ENCODE assay signal across 12 cellular contexts in the genomic region with DNA sequence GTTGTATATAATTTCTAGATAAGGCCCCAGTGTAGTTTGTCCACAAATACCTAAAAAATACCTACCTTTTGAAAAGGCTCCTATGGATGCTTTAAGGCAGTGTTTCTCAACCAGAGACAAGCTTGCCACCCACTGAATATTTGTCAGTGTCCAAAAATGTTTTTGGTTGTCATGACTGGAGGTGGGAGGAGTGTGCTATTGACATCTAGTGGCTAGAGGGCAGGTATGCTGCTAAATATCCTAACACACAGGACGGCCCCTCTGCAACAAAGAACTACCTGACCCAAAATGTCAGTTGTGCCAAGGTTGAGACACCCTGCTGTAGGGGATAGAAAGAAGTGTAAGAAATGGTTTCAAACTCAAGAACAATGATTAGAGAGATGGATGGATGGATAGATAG. TPM values are rescaled to one million over a fixed set of nuclear protein-coding genes. Genes with fewer than 3 reads are reported as not detected.
DNase-seq lines count a peak whose midpoint lies in the region; ATAC-seq, FAIRE-seq and TF ChIP-seq lines count a peak whose summit lies in the region.
"Not testable (repeated sequence)": the region's sequence is repeated elsewhere in the genome, so short reads cannot be mapped to it uniquely, and the experiment has no call there.
"Had no signal": no experiment of that assay in that cellular context is flagged by ENCODE, and none has a peak within 500 bp of the region (broad histone marks: within the 10 kb centered on the region; RNA-seq: fewer than 3 reads in every experiment).

No MANE protein-coding gene starts in this region.

- H3K4me2 ChIP-seq in H1 (ENCODE audit: insufficient read depth in 1 of 2, low read depth in 2 of 2, low read length in 2 of 2); keratinocyte (ENCODE audit: control insufficient read depth, extremely low read depth, insufficient read depth, low read depth, low read length); neural progenitor cell: not testable (repeated sequence)

- not testable (repeated sequence) for H2BK12ac ChIP-seq in H1 (ENCODE audit: low read depth, low read length)

- H3K27ac ChIP-seq in A673 (ENCODE audit: low read depth, low read length, poor library complexity, severe bottlenecking); RWPE2 (ENCODE audit: poor library complexity, severe bottlenecking); H1 (ENCODE audit: low read depth, low read length); keratinocyte (ENCODE audit: control insufficient read depth, insufficient read depth, low read length); neural progenitor cell: not testable (repeated sequence)

- TF ChIP-seq RAD21 in H1 (IDR thresholded peaks at IDR 0.05 in 1 of 2, conservative IDR thresholded peaks at IDR 0.05 in 1 of 2; ENCODE audit: low read depth in 2 of 2, low read length in 2 of 2): 0 out of 4 replicates have a peak, but pooled peaks of 1 of the 2 experiments have one; percentile 26

- not testable (repeated sequence) for H3K79me1 ChIP-seq in H1 (ENCODE audit: low read depth, low read length)

- WGBS in H1 (ENCODE audit: extremely low coverage in 1 of 2, insufficient coverage in 1 of 2, insufficient read length in 1 of 2, insufficient replicate concordance in 2 of 2, low coverage in 1 of 2, low lambda C conversion rate in 2 of 2, missing lambda C conversion rate in 1 of 2), 2 experiments: 100% methylated on average over 1 of the region's 1 CpG; no CpG with 5 or more reads in 1 of the 2 experiments

- H3K4me3 ChIP-seq in A673 (ENCODE audit: low read depth, low read length, poor library complexity, severe bottlenecking); RWPE2 (ENCODE audit: severe bottlenecking); H1 (ENCODE audit: extremely low read depth in 1 of 4, insufficient read depth in 2 of 4, low read depth in 3 of 4, low read length in 4 of 4); keratinocyte (ENCODE audit: control insufficient read depth in 2 of 3, extremely low read depth in 1 of 3, insufficient read depth in 2 of 3, low read depth in 1 of 3, low read length in 3 of 3); neural progenitor cell: not testable (repeated sequence)

- H3K27me3 ChIP-seq in A673 (replicated peaks; ENCODE audit: insufficient read depth, low read depth, low read length, poor library complexity); RWPE2 (ENCODE audit: insufficient read depth, poor library complexity, severe bottlenecking); H1 (replicated peaks in 1 of 4; ENCODE audit: control insufficient read depth in 3 of 4, extremely low read depth in 1 of 4, insufficient read depth in 3 of 4, low read length in 3 of 4); keratinocyte (ENCODE audit: control insufficient read depth, extremely low read depth, insufficient read depth, low read length); neural progenitor cell: not testable (repeated sequence)

- not testable (repeated sequence) for TF ChIP-seq CTCF in A673 (conservative IDR thresholded peaks at IDR 0.05; ENCODE audit: low read depth, low read length); RWPE2 (IDR thresholded peaks at IDR 0.05; ENCODE audit: poor library complexity, severe bottlenecking); H1 (IDR thresholded peaks at IDR 0.05; ENCODE audit: control extremely low read depth in 1 of 3, insufficient read depth in 1 of 3, low read depth in 1 of 3, low read length in 3 of 3); keratinocyte (optimal IDR thresholded peaks at IDR 0.05 in 1 of 3, IDR thresholded peaks at IDR 0.05 in 1 of 3, conservative IDR thresholded peaks at IDR 0.05 in 1 of 3; ENCODE audit: extremely low read depth in 1 of 3, insufficient read depth in 2 of 3, low read length in 3 of 3)
- TF ChIP-seq CTCF in GM12873 (IDR thresholded peaks at IDR 0.05; ENCODE audit: insufficient read depth, low read depth, low read length, missing control alignments) (peak; percentile 11), neural progenitor cell (IDR thresholded peaks at IDR 0.05) (peak; percentile 25)

- not testable (repeated sequence) for H2BK120ac ChIP-seq in H1 (replicated peaks; ENCODE audit: low read depth, low read length)

- not testable (repeated sequence) for DNase-seq in A673 (ENCODE audit: low spot score); RWPE2 (ENCODE audit: low spot score); activated naive CD4-positive, alpha-beta T cell treated with anti-CD3 and anti-CD28 coated beads, Interleukin-2, amount 50 U/mL, for 72 hours (ENCODE audit: low spot score in 2 of 2); H1 (ENCODE audit: low read depth in 1 of 2, low spot score in 2 of 2); keratinocyte (ENCODE audit: low read depth, low spot score); neural progenitor cell (ENCODE audit: low spot score)

- not testable (repeated sequence) for H3K4ac ChIP-seq in H1 (replicated peaks; ENCODE audit: insufficient read length, low read depth, low read length)

- not testable (repeated sequence) for H3K14ac ChIP-seq in H1 (ENCODE audit: insufficient read length)

- H3K27me3 Mint-ChIP-seq in neural progenitor cell (ENCODE audit: insufficient read depth, low read depth): not testable (repeated sequence)

- H3K79me2 ChIP-seq in H1 (ENCODE audit: control insufficient read depth in 1 of 2, insufficient read depth in 2 of 2, low read length in 2 of 2); keratinocyte (ENCODE audit: control insufficient read depth, insufficient read depth, low read length): not testable (repeated sequence)
- H3K79me2 ChIP-seq in neural progenitor cell (ENCODE audit: low read depth): peaks cover 27% of the 10 kb centered on the region

- not testable (repeated sequence) for H2BK20ac ChIP-seq in H1 (ENCODE audit: low read length)

- not testable (repeated sequence) for H3K9ac ChIP-seq in H1 (replicated peaks in 1 of 4; ENCODE audit: extremely low read depth in 1 of 4, low read depth in 3 of 4, low read length in 3 of 4); keratinocyte (ENCODE audit: control insufficient read depth, extremely low read depth, insufficient read depth, low read length); neural progenitor cell

- TSS peak; percentile 6 for BruUV-seq in A673 (replicated peaks; lab: Mats Ljungman, UMichigan)

- H3K23ac ChIP-seq in H1 (ENCODE audit: insufficient read length): not testable (repeated sequence)

- POLR2A ChIA-PET in A673 (lab: Charles Lee; ENCODE audit: low non-redundant PET); H1 (lab: Charles Lee; ENCODE audit: partially characterized antibody): not testable (repeated sequence)

- TF ChIP-seq EP300 in H1 (IDR thresholded peaks at IDR 0.05; ENCODE audit: borderline replicate concordance in 1 of 2, low read depth in 2 of 2, low read length in 2 of 2): not testable (repeated sequence)

- intact Hi-C loops in A673 (cut with micrococcal nuclease; ENCODE audit: unreplicated experiment): not testable (repeated sequence)

- H3K36me3 ChIP-seq in A673 (ENCODE audit: insufficient read depth, low read length, poor library complexity, severe bottlenecking); keratinocyte (ENCODE audit: control insufficient read depth in 2 of 2, extremely low read depth in 1 of 2, insufficient read depth in 2 of 2, low read length in 2 of 2); neural progenitor cell: not testable (repeated sequence)
- H3K36me3 ChIP-seq in RWPE2 (ENCODE audit: low read depth) (0 out of 2 replicates have a peak, but pooled peaks cover 12% of the 10 kb centered on the region), H1 (ENCODE audit: control insufficient read depth in 2 of 4, insufficient read depth in 4 of 4, low read length in 3 of 4) (peaks cover 0 to 13% (median 3%) of the 10 kb centered on the region in 4 experiments; a peak in 2 of 8 replicates)

- peak; percentile 53 for ATAC-seq in HG02610 (IDR thresholded peaks at IDR 0.05; ENCODE audit: unreplicated experiment)
- peak; percentile 73 for ATAC-seq in RWPE2 (ENCODE audit: low read depth)
- ATAC-seq in activated naive CD4-positive, alpha-beta T cell treated with anti-CD3 and anti-CD28 coated beads, Interleukin-2, amount 50 U/mL, for 72 hours: peak; percentile 55 to 59

- not testable (repeated sequence) for H3F3A ChIP-seq in neural progenitor cell (ENCODE audit: low read depth)

- not testable (repeated sequence) for H4K8ac ChIP-seq in H1 (ENCODE audit: extremely low read depth, insufficient read depth, low read length)

- H3K9me1 ChIP-seq in keratinocyte (ENCODE audit: control insufficient read depth, extremely low read depth, insufficient read depth, low read length): not testable (repeated sequence)

- not testable (repeated sequence) for H4K91ac ChIP-seq in H1 (replicated peaks; ENCODE audit: insufficient read length, low read length)

- CTCF ChIA-PET in A673 (lab: Charles Lee); H1 (lab: Charles Lee; ENCODE audit: partially characterized antibody): not testable (repeated sequence)

- not testable (repeated sequence) for H3K9me3 Mint-ChIP-seq in activated naive CD4-positive, alpha-beta T cell treated with anti-CD3 and anti-CD28 coated beads, Interleukin-2, amount 50 U/mL, for 72 hours; neural progenitor cell

- H2BK15ac ChIP-seq in H1 (ENCODE audit: low read length): not testable (repeated sequence)

- H3K36me3 Mint-ChIP-seq in activated naive CD4-positive, alpha-beta T cell treated with anti-CD3 and anti-CD28 coated beads, Interleukin-2, amount 50 U/mL, for 72 hours; neural progenitor cell: not testable (repeated sequence)

- H3K4me3 Mint-ChIP-seq in neural progenitor cell: not testable (repeated sequence)

- not testable (repeated sequence) for H3K4me1 Mint-ChIP-seq in neural progenitor cell

- H4K5ac ChIP-seq in H1 (ENCODE audit: insufficient read length, low read depth, low read length): not testable (repeated sequence)

- not testable (repeated sequence) for H3K18ac ChIP-seq in H1 (ENCODE audit: extremely low read depth, low read length)

- dilution Hi-C loops in keratinocyte (cut with MboI; ENCODE audit: extremely low pct_ligation_motif_present, low sequenced_read_pairs): not testable (repeated sequence)

- H4K20me1 ChIP-seq in H1 (replicated peaks in 1 of 2; ENCODE audit: control insufficient read depth in 1 of 2, insufficient read depth in 2 of 2, low read length in 2 of 2); keratinocyte (ENCODE audit: control insufficient read depth, extremely low read depth, insufficient read depth, low read length); neural progenitor cell (ENCODE audit: low read depth): not testable (repeated sequence)

- H3K23me2 ChIP-seq in H1 (ENCODE audit: low read depth, low read length): not testable (repeated sequence)

- not testable (repeated sequence) for H2AK5ac ChIP-seq in H1 (ENCODE audit: low read depth, low read length)

- FAIRE-seq in H1 (lab: Jason Lieb, UNC): peak; percentile 88
- FAIRE-seq in keratinocyte (lab: Jason Lieb, UNC): peak; percentile 96

- H3K9me3 ChIP-seq in A673 (ENCODE audit: low read depth, low read length, poor library complexity, severe bottlenecking); RWPE2 (ENCODE audit: severe bottlenecking); H1 (ENCODE audit: insufficient read depth in 2 of 2, low read depth in 1 of 2, low read length in 1 of 2); keratinocyte (ENCODE audit: control insufficient read depth, low read depth, low read length); neural progenitor cell (ENCODE audit: low read depth): not testable (repeated sequence)

- not testable (repeated sequence) for H3K56ac ChIP-seq in H1 (replicated peaks; ENCODE audit: insufficient read length, low read depth, low read length)

- not testable (repeated sequence) for H3K4me1 ChIP-seq in A673 (ENCODE audit: insufficient read depth, low read length, poor library complexity, severe bottlenecking); RWPE2 (ENCODE audit: insufficient read depth, poor library complexity, severe bottlenecking); H1 (replicated peaks in 1 of 4; ENCODE audit: control insufficient read depth in 3 of 4, insufficient read depth in 4 of 4, low read length in 3 of 4); keratinocyte (ENCODE audit: control insufficient read depth, extremely low read depth, insufficient read depth, low read length); neural progenitor cell

- TF ChIP-seq POLR2A in H1 (IDR thresholded peaks at IDR 0.05; ENCODE audit: control extremely low read depth in 1 of 2, low read depth in 2 of 2, low read length in 2 of 2): not testable (repeated sequence)

- H3K27ac Mint-ChIP-seq in activated naive CD4-positive, alpha-beta T cell treated with anti-CD3 and anti-CD28 coated beads, Interleukin-2, amount 50 U/mL, for 72 hours; neural progenitor cell: not testable (repeated sequence)

- H2BK5ac ChIP-seq in H1 (ENCODE audit: low read depth, low read length): not testable (repeated sequence)

- not testable (repeated sequence) for H2AFZ ChIP-seq in H1 (ENCODE audit: low read length); keratinocyte (ENCODE audit: control insufficient read depth, low read length); neural progenitor cell (replicated peaks)

RNA-seq across cellular contexts. Expression of a gene that starts 10.4 kb away (rescaled TPM):
- total RNA-seq in A673 (2021) (26.5 and 31.6 TPM in 2 replicates), neural progenitor cell (ENCODE audit: low replicate concordance) (33.0 and 49.6 TPM in 2 replicates)
- total RNA-seq in activated naive CD4-positive, alpha-beta T cell treated with anti-CD3 and anti-CD28 coated beads, Interleukin-2, amount 50 U/mL, for 72 hours: 10 to 100 TPM; 23.4 to 27.3 TPM
- 21.1 and 22.7 TPM in 2 replicates for total RNA-seq in H1 (2021; fragmentation: NEBNext Ultra II Directional; extraction: Animal tissue kit (Norgen Biotek cat#: 25700))
- polyA plus RNA-seq in H1 (2011; rRNA removed) (5.5 and 11.5 TPM in 2 replicates), keratinocyte (35.7 to 76.5 TPM (median 53.0 TPM) in 3 replicates)
- polyA plus RNA-seq in H1 (2011; cell fraction: cytosol; rRNA removed): 18.3 TPM
- 1.8 TPM for polyA plus RNA-seq in H1 (2011; cell fraction: nucleus; rRNA removed)
- polyA plus RNA-seq in H1 (2012, experiment 1 of 2): 20.6 to 27.3 TPM (median 23.4 TPM) in 4 replicates
- polyA plus RNA-seq in H1 (2012, experiment 2 of 2): 3.5 TPM
- 13.6 TPM for polyA plus RNA-seq in H1 (2013, experiment 1 of 2)
- 16.2 TPM for polyA plus RNA-seq in H1 (2013, experiment 2 of 2)
- 14.9 and 18.2 TPM in 2 replicates for polyA minus RNA-seq in H1 (2011; rRNA and poly(A)+ RNA removed)
- polyA minus RNA-seq in H1 (2011; cell fraction: cytosol; rRNA and poly(A)+ RNA removed): 12.1 TPM
- polyA minus RNA-seq in H1 (2011; cell fraction: nucleus; rRNA and poly(A)+ RNA removed): 14.5 TPM
- 34.5 TPM for polyA plus RNA-seq in keratinocyte (2011; ENCODE audit: low read depth)
- polyA plus RNA-seq in keratinocyte (2011; cell fraction: cytosol; rRNA removed): 28.4 and 53.1 TPM in 2 replicates
- polyA plus RNA-seq in keratinocyte (2011; cell fraction: nucleus; rRNA removed): 43.6 and 67.3 TPM in 2 replicates
- polyA plus RNA-seq in keratinocyte (2012; ENCODE audit: low replicate concordance): 36.4 and 59.6 TPM in 2 replicates
- 15.2 to 70.4 TPM (median 37.9 TPM) in 3 replicates for polyA minus RNA-seq in keratinocyte
- 35.3 TPM for polyA minus RNA-seq in keratinocyte (2011; cell fraction: cytosol; rRNA and poly(A)+ RNA removed)
- polyA minus RNA-seq in keratinocyte (2011; cell fraction: nucleus; rRNA and poly(A)+ RNA removed): 36.8 and 62.1 TPM in 2 replicates

RNA-seq across cellular contexts. Expression of a gene that starts 47.5 kb away (rescaled TPM):
- total RNA-seq in A673 (2021): 0.17 TPM in 1 of 2 replicates, not detected in the other
- total RNA-seq in activated naive CD4-positive, alpha-beta T cell treated with anti-CD3 and anti-CD28 coated beads, Interleukin-2, amount 50 U/mL, for 72 hours: not detected
- not detected in 2 replicates for total RNA-seq in H1 (2021; fragmentation: NEBNext Ultra II Directional; extraction: Animal tissue kit (Norgen Biotek cat#: 25700))
- not detected in 2 replicates for polyA plus RNA-seq in H1 (2011; rRNA removed)
- polyA plus RNA-seq in H1 (2011; cell fraction: cytosol; rRNA removed): 0.03 TPM
- not detected for polyA plus RNA-seq in H1 (2011; cell fraction: nucleus; rRNA removed)
- polyA plus RNA-seq in H1 (2012, experiment 1 of 2): 0.08 TPM in 1 of 4 replicates, not detected in the others
- not detected for polyA plus RNA-seq in H1 (2012, experiment 2 of 2)
- polyA plus RNA-seq in H1 (2013, experiment 1 of 2): 0.02 TPM
- 0.02 TPM for polyA plus RNA-seq in H1 (2013, experiment 2 of 2)
- not detected in 2 replicates for polyA minus RNA-seq in H1 (2011; rRNA and poly(A)+ RNA removed)
- polyA minus RNA-seq in H1 (2011; cell fraction: cytosol; rRNA and poly(A)+ RNA removed): not detected
- 0.20 TPM for polyA minus RNA-seq in H1 (2011; cell fraction: nucleus; rRNA and poly(A)+ RNA removed)
- polyA plus RNA-seq in keratinocyte: 0.10 to 0.36 TPM (median 0.25 TPM) in 3 replicates
- polyA plus RNA-seq in keratinocyte (2011; ENCODE audit: low read depth): not detected
- 0.09 TPM in 1 of 2 replicates, not detected in the other for polyA plus RNA-seq in keratinocyte (2011; cell fraction: cytosol; rRNA removed)
- 1.5 and 1.8 TPM in 2 replicates for polyA plus RNA-seq in keratinocyte (2011; cell fraction: nucleus; rRNA removed)
- 0.11 TPM in 1 of 2 replicates, not detected in the other for polyA plus RNA-seq in keratinocyte (2012; ENCODE audit: low replicate concordance)
- 0.38 to 0.46 TPM (median 0.46 TPM) in 3 replicates for polyA minus RNA-seq in keratinocyte
- polyA minus RNA-seq in keratinocyte (2011; cell fraction: cytosol; rRNA and poly(A)+ RNA removed): not detected
- polyA minus RNA-seq in keratinocyte (2011; cell fraction: nucleus; rRNA and poly(A)+ RNA removed): 0.74 and 0.85 TPM in 2 replicates
- total RNA-seq in neural progenitor cell (ENCODE audit: low replicate concordance): 0.15 and 0.24 TPM in 2 replicates
- total RNA-seq: A172; LHCN-M2; natural killer cell treated with Interleukin-12 subunit alpha and Interleukin-12 subunit beta and Interleukin-15 and Interleukin-18, amount 100 ng/mL, for 72 hours; sciatic nerve had no signal
